In the genomic region with DNA sequence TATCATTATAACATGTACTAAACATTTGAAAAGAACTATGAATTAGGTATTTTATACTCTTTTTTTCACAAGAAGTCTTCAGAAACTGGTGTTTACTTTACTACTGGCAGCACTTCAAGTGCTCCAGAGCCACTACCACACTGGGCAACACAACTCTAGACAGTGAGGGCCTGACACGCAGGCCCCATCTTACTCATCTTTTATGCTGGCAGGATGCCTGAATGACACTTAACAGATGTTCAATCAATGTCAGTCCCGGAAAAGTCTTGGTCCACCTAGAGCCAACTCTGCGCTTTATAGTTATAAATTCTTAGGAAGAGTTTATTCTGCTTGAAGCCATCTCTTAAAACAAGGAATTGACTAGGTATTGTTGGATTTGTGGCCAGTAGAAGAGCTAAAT, we compare ENCODE assay signal across 8 cellular contexts. TPM values are rescaled to one million over a fixed set of nuclear protein-coding genes. Genes with fewer than 3 reads are reported as not detected.
DNase-seq lines count a peak whose midpoint lies in the region; ATAC-seq and TF ChIP-seq lines count a peak whose summit lies in the region.

No MANE protein-coding gene starts in this region.

- ATAC-seq in HG02610 (IDR thresholded peaks at IDR 0.05; ENCODE audit: unreplicated experiment), result peak; percentile 33
- peak; percentile 82 for ATAC-seq in gastroesophageal sphincter
- ATAC-seq in HG03159 (IDR thresholded peaks at IDR 0.05; ENCODE audit: unreplicated experiment), result no peak
- no peak for ATAC-seq in HG03095 (IDR thresholded peaks at IDR 0.05; ENCODE audit: unreplicated experiment)

- TF ChIP-seq CTCF in gastroesophageal sphincter (IDR thresholded peaks at IDR 0.05), result no peak

- no peak overlapping the region for H3K4me3 ChIP-seq in gastroesophageal sphincter

- H3K4me1 ChIP-seq in gastroesophageal sphincter, result peaks cover 11 to 71% (median 17%) of the 10 kb centered on the region in 3 donors

- no peak for TF ChIP-seq EP300 in gastroesophageal sphincter (IDR thresholded peaks at IDR 0.05)

- DNase-seq in AG20443 (ENCODE audit: low spot score) (peak; percentile 83), SKM-1 treated with dmso at 0.1 percent for 144 hours (lab: John Stamatoyannopoulos, UW; ENCODE audit: unreplicated experiment) (no peak), KG1 (lab: John Stamatoyannopoulos, UW) (no peak)
- peak; percentile 21 to 27 for DNase-seq in activated CD4-positive, alpha-beta T cell treated with anti-CD3 and anti-CD28 coated beads, Interleukin-2, amount 50 U/mL, for 4 hours

- peak overlapping the region; percentile 17 to 66 (median 64) for H3K27ac ChIP-seq in gastroesophageal sphincter

- peaks cover 0 to 3% of the 10 kb centered on the region in 2 donors for H3K36me3 ChIP-seq in gastroesophageal sphincter

- no peak for TF ChIP-seq POLR2A in gastroesophageal sphincter (IDR thresholded peaks at IDR 0.05)

- no peaks in the 10 kb centered on the region for H3K27me3 ChIP-seq in gastroesophageal sphincter

- WGBS in gastroesophageal sphincter (ENCODE audit: low coverage in 1 of 2), 2 donors, result 14 to 16% methylated on average over 1 to 3 of the region's 3 CpGs

- H3K9me3 ChIP-seq in gastroesophageal sphincter, result no peaks in the 10 kb centered on the region

RNA-seq across cellular contexts. Expression of a gene that starts 8.7 kb away (rescaled TPM):
- 10 to 100 TPM; 32.2 to 50.4 (median 44.2) TPM for total RNA-seq in gastroesophageal sphincter

Comparison
In these comparisons a context has a peak if more than half of its experiments do, and no peak if none do; other contexts are left out.
1. DNase-seq: peak in AG20443 (single experiment) and activated CD4-positive, alpha-beta T cell treated with anti-CD3 and anti-CD28 coated beads, Interleukin-2, amount 50 U/mL, for 4 hours (2 of 2); none in SKM-1 treated with dmso at 0.1 percent for 144 hours (single experiment) and KG1 (single experiment).
2. ATAC-seq: peak in HG02610 (single experiment) and gastroesophageal sphincter (single experiment); none in HG03159 (single experiment) and HG03095 (single experiment).